Comparison of ENCODE assay signal across 8 cellular contexts in genomic region chr6:72649032-72649984, GRCh38. TPM values are rescaled to one million over a fixed set of nuclear protein-coding genes. Genes with fewer than 3 reads are reported as not detected.
DNase-seq lines count a peak whose midpoint lies in the region; ATAC-seq, FAIRE-seq and TF ChIP-seq lines count a peak whose summit lies in the region.

No MANE protein-coding gene starts in this region.

- no peaks in the 10 kb centered on the region for H3K36me3 Mint-ChIP-seq in progenitor cell of endocrine pancreas (ENCODE audit: insufficient read depth)

- no peak overlapping the region for H3K4me3 ChIP-seq in bronchial epithelial cell (ENCODE audit: low read depth, low read length)

- H3K4me3 Mint-ChIP-seq in progenitor cell of endocrine pancreas (ENCODE audit: low read depth), result no peak overlapping the region

- H3K27me3 Mint-ChIP-seq in progenitor cell of endocrine pancreas, result no peaks in the 10 kb centered on the region

- H3K36me3 ChIP-seq in bronchial epithelial cell (ENCODE audit: control insufficient read depth, insufficient read depth, low read length), result no peaks in the 10 kb centered on the region

- intact Hi-C loops in head of caudate nucleus (cut with DNase I), result no loop called here

- ATAC-seq in GM19455 (IDR thresholded peaks at IDR 0.05; ENCODE audit: unreplicated experiment) (peak; percentile 49), HG03469 (IDR thresholded peaks at IDR 0.05; ENCODE audit: unreplicated experiment) (peak; percentile 50)

- DNase-seq in DMS53 (lab: John Stamatoyannopoulos, UW), result peak; percentile 42
- DNase-seq in bronchial epithelial cell (ENCODE audit: low read depth), result peak; percentile 90
- DNase-seq in progenitor cell of endocrine pancreas (ENCODE audit: low spot score, unreplicated experiment), result no peak
- DNase-seq in head of caudate nucleus, result no peak
- no peak for DNase-seq in COLO829 (ENCODE audit: low spot score)
- DNase-seq in 8988T, result no peak

- H3K4me1 Mint-ChIP-seq in progenitor cell of endocrine pancreas (ENCODE audit: low read depth), result no peaks in the 10 kb centered on the region

- no peak overlapping the region for H3K27ac Mint-ChIP-seq in progenitor cell of endocrine pancreas

- H3K27me3 ChIP-seq in bronchial epithelial cell (ENCODE audit: control insufficient read depth, insufficient read depth, low read length), result no peaks in the 10 kb centered on the region

- no peak for FAIRE-seq in bronchial epithelial cell (lab: Jason Lieb, UNC)

- no peak for TF ChIP-seq CTCF in bronchial epithelial cell (IDR thresholded peaks at IDR 0.05; ENCODE audit: insufficient read depth, low read length, severe bottlenecking)
- TF ChIP-seq CTCF in progenitor cell of endocrine pancreas (IDR thresholded peaks at IDR 0.05; ENCODE audit: unreplicated experiment), result no peak

- no peaks in the 10 kb centered on the region for H3K9me3 Mint-ChIP-seq in progenitor cell of endocrine pancreas (ENCODE audit: low read depth)

RNA-seq across cellular contexts. Expression of gene KCNQ5, which starts 27.4 kb away (rescaled TPM):
- total RNA-seq in bronchial epithelial cell (0.38 and 2.1 TPM in 2 replicates), progenitor cell of endocrine pancreas (0.53 and 1.0 TPM in 2 replicates)

Comparison
In these comparisons a context has a peak if more than half of its experiments do, and no peak if none do; other contexts are left out.
1. DNase-seq: peak in DMS53 (single experiment) and bronchial epithelial cell (single experiment); none in progenitor cell of endocrine pancreas (single experiment), head of caudate nucleus (0 of 42), COLO829 (single experiment) and 8988T (single experiment).